Comparison of ENCODE assay signal across 15 cellular contexts in the genomic region with DNA sequence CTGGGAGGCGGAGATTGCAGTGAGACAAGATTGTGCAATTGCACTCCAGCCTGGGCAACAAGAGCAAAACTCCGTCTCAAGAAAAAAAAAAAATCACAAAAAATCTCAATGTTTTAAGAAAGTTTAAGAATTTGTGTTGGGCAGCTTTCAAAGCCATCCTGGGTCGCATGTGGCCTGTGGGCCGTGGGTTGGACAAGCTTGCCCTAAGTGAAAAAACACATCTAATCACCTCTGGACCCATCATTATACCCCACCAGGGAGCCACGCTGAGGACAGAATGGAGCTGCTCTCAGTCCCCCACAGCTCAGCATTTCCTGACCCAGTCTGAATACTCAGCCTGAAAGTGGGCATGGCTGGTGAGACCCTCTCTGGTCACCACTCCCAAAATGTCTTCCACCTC.
"Had no signal": no experiment of that assay in that cellular context is flagged by ENCODE, and none has a peak within 500 bp of the region (broad histone marks: within the 10 kb centered on the region; RNA-seq: fewer than 3 reads in every experiment).

No MANE protein-coding gene starts in this region.

- DNase-seq: cortex of kidney; dorsolateral prefrontal cortex; effector CD8-positive, alpha-beta T cell; heart left ventricle; hippocampal formation; left colon; naive thymus-derived CD4-positive, alpha-beta T cell; nephron progenitor cell; right cardiac atrium; stimulated activated CD4-positive, alpha-beta T cell treated with anti-CD3 and anti-CD28 coated beads, Interleukin-15, amount 100 ng/mL, for 24 hours; stimulated activated CD4-positive, alpha-beta T cell treated with anti-CD3 and anti-CD28 coated beads, Interleukin-1b, Interleukin-23, amount 100 ng/mL, for 48 hours; stimulated activated CD4-positive, alpha-beta T cell treated with anti-CD3 and anti-CD28 coated beads, Interleukin-4, amount 100 ng/mL, for 24 hours; stimulated activated naive CD4-positive, alpha-beta T cell; trophoblast cell had no signal

- H3K4me1 Mint-ChIP-seq: nephron progenitor cell had no signal

- H3K27ac ChIP-seq: dorsolateral prefrontal cortex, heart left ventricle had no signal

- H3K27me3 ChIP-seq: dorsolateral prefrontal cortex, heart left ventricle had no signal

- H3K4me3 ChIP-seq: dorsolateral prefrontal cortex, heart left ventricle had no signal

- H3K9me3 Mint-ChIP-seq: naive thymus-derived CD4-positive, alpha-beta T cell; nephron progenitor cell had no signal

- ATAC-seq: esophagus mucosa; heart left ventricle; left colon; naive thymus-derived CD4-positive, alpha-beta T cell; right cardiac atrium had no signal

- H3K4me3 Mint-ChIP-seq: naive thymus-derived CD4-positive, alpha-beta T cell; nephron progenitor cell had no signal

- H3K27me3 Mint-ChIP-seq: naive thymus-derived CD4-positive, alpha-beta T cell had no signal

- H3K27ac Mint-ChIP-seq: nephron progenitor cell had no signal
